In genomic region chr11:1171223-1171984, GRCh38 we compare ENCODE assay signal across 1 cellular context.
TF ChIP-seq lines count a peak whose summit lies in the region.

No MANE protein-coding gene starts in this region.

TF ChIP-seq in IMR-90, 13 proteins besides CTCF, POLR2A, EP300 and RAD21 (continued from another document):
- TF ChIP-seq USF2 (IDR thresholded peaks at IDR 0.05; ENCODE audit: low read depth, low read length) (no peak), MAZ (IDR thresholded peaks at IDR 0.05; ENCODE audit: borderline replicate concordance, low read depth, low read length) (no peak), MXI1 (IDR thresholded peaks at IDR 0.05; ENCODE audit: borderline replicate concordance, low read depth, low read length) (no peak), CHD1 (IDR thresholded peaks at IDR 0.05; ENCODE audit: low read depth, low read length) (no peak), NFE2L2 (IDR thresholded peaks at IDR 0.05; ENCODE audit: low read depth, low read length) (no peak), RCOR1 (IDR thresholded peaks at IDR 0.05; ENCODE audit: insufficient replicate concordance, low read length) (no peak), ELK1 (IDR thresholded peaks at IDR 0.05; ENCODE audit: borderline replicate concordance, low read depth, low read length) (no peak), RFX5 (IDR thresholded peaks at IDR 0.05; ENCODE audit: low read depth, low read length) (no peak), MAFK (IDR thresholded peaks at IDR 0.05; ENCODE audit: low read depth, low read length) (no peak), FOS (IDR thresholded peaks at IDR 0.05; ENCODE audit: low read depth, low read length) (no peak), BHLHE40 (IDR thresholded peaks at IDR 0.05; ENCODE audit: low read depth, low read length) (no peak), SMC3 (IDR thresholded peaks at IDR 0.05; ENCODE audit: low read depth, low read length) (no peak)
